8 cellular contexts compared by ENCODE assay signal in genomic region chr10:79938728-79939380, GRCh38. TPM values are rescaled to one million over a fixed set of nuclear protein-coding genes. Genes with fewer than 3 reads are reported as not detected.
DNase-seq lines count a peak whose midpoint lies in the region; ATAC-seq, FAIRE-seq and TF ChIP-seq lines count a peak whose summit lies in the region.

No MANE protein-coding gene starts in this region.

- intact Hi-C loops in IMR-90 (cut with micrococcal nuclease), result no loop called here
- intact Hi-C loops in kidney (cut with DNase I), result no loop called here

- peaks cover 3% of the 10 kb centered on the region for H3K27me3 Mint-ChIP-seq in chondrocyte (ENCODE audit: low read depth)

- H3K79me1 ChIP-seq in IMR-90 (ENCODE audit: low read depth in 1 of 2, low read length in 2 of 2), result no peaks in the 10 kb centered on the region

- TF ChIP-seq POLR2A in IMR-90 (IDR thresholded peaks at IDR 0.05; ENCODE audit: low read depth, low read length), result no peak

- ATAC-seq in GM19452 (IDR thresholded peaks at IDR 0.05; ENCODE audit: unreplicated experiment) (peak; percentile 75), IMR-90 (ENCODE audit: low read depth) (no peak)

- H3K27me3 ChIP-seq in IMR-90 (ENCODE audit: control insufficient read depth, insufficient read depth, low read length), result peaks cover 25% of the 10 kb centered on the region

- no peaks in the 10 kb centered on the region for H3K9me1 ChIP-seq in IMR-90 (ENCODE audit: insufficient read depth, low read length)

- H4K20me1 ChIP-seq in IMR-90 (ENCODE audit: insufficient read depth, low read length), result no peaks in the 10 kb centered on the region

- H3K27ac ChIP-seq in IMR-90 (ENCODE audit: insufficient read depth, low read length), result no peak overlapping the region
- H3K27ac ChIP-seq in kidney (ENCODE audit: low read depth in 2 of 2, low read length in 2 of 2), result no peak overlapping the region

- H3K9ac ChIP-seq in IMR-90 (ENCODE audit: low read depth, low read length), result no peak overlapping the region
- no peak overlapping the region for H3K9ac ChIP-seq in kidney (ENCODE audit: low read length in 2 of 2)

- WGBS in IMR-90 (ENCODE audit: extremely low coverage in 2 of 2, insufficient read length in 1 of 2), 2 experiments, result 81% methylated on average over 2 of the region's 6 CpGs; no CpG with 5 or more reads in 1 of the 2 experiments

- TF ChIP-seq RAD21 in IMR-90 (IDR thresholded peaks at IDR 0.05; ENCODE audit: low read length), result no peak

- no peak overlapping the region for H3K4me3 Mint-ChIP-seq in chondrocyte (ENCODE audit: unreplicated experiment)

- H3K4me1 ChIP-seq in IMR-90 (ENCODE audit: control insufficient read depth, insufficient read depth, low read length), result no peaks in the 10 kb centered on the region
- H3K4me1 ChIP-seq in kidney (ENCODE audit: control insufficient read depth in 1 of 2, insufficient read depth in 1 of 2, low read depth in 1 of 2, low read length in 2 of 2), result no peaks in the 10 kb centered on the region

- H2BK120ac ChIP-seq in IMR-90 (ENCODE audit: low read depth, low read length), result no peak overlapping the region

- CTCF ChIA-PET in IMR-90 (lab: Yijun Ruan, JAX), result no interaction called here

- no peak overlapping the region for H4K91ac ChIP-seq in IMR-90 (ENCODE audit: insufficient read depth, low read depth, low read length)

- H3K56ac ChIP-seq in IMR-90 (ENCODE audit: extremely low read depth, insufficient read depth, low read length), result no peak overlapping the region

- H3K36me3 Mint-ChIP-seq in chondrocyte (ENCODE audit: low read depth), result no peaks in the 10 kb centered on the region

- no peak overlapping the region for H2AK9ac ChIP-seq in IMR-90 (replicated peaks; ENCODE audit: low read depth, low read length, poor library complexity)

- peak; percentile 1 for DNase-seq in AG08396 (ENCODE audit: low spot score)
- no peak for DNase-seq in IMR-90
- peak; percentile 78 for DNase-seq in germinal center (ENCODE audit: low spot score)
- DNase-seq in NCI-H526 (lab: John Stamatoyannopoulos, UW), result no peak
- DNase-seq in kidney, result no peak
- no peak for DNase-seq in EL
- no peak for DNase-seq in chondrocyte (ENCODE audit: low spot score)

- no peak overlapping the region for H4K8ac ChIP-seq in IMR-90 (ENCODE audit: low read depth in 2 of 2, low read length in 2 of 2)

- POLR2A ChIA-PET in IMR-90 (lab: Charles Lee; ENCODE audit: unreplicated experiment), result no interaction called here

- no peak overlapping the region for H2BK20ac ChIP-seq in IMR-90 (ENCODE audit: low read depth, low read length)

- H2BK5ac ChIP-seq in IMR-90 (ENCODE audit: low read depth, low read length, poor library complexity, severe bottlenecking), result no peak overlapping the region

- H4K5ac ChIP-seq in IMR-90 (ENCODE audit: low read depth, low read length), result no peak overlapping the region

- no peak overlapping the region for H3K14ac ChIP-seq in IMR-90 (replicated peaks; ENCODE audit: low read depth, low read length)

- H3K23ac ChIP-seq in IMR-90 (ENCODE audit: low read depth, low read length), result no peak overlapping the region

- dilution Hi-C loops in IMR-90 (cut with HindIII; ENCODE audit: low sequenced_read_pairs, unreplicated experiment), result no loop called here

- no peak overlapping the region for H3K4ac ChIP-seq in IMR-90 (ENCODE audit: low read depth, low read length)

- H3K4me3 ChIP-seq in IMR-90 (ENCODE audit: insufficient read depth, low read depth, low read length), result no peak overlapping the region
- H3K4me3 ChIP-seq in kidney (ENCODE audit: low read length in 2 of 2), result no peak overlapping the region

- no peaks in the 10 kb centered on the region for H3K9me3 ChIP-seq in IMR-90 (ENCODE audit: control insufficient read depth, insufficient read depth, low read length)
- H3K9me3 ChIP-seq in kidney (ENCODE audit: control insufficient read depth in 1 of 2, low read length in 2 of 2), result no peaks in the 10 kb centered on the region

- TF ChIP-seq CTCF in IMR-90 (conservative IDR thresholded peaks at IDR 0.05; ENCODE audit: low read depth, low read length) (no peak), kidney (IDR thresholded peaks at IDR 0.05; ENCODE audit: borderline replicate concordance, extremely low read depth, insufficient read depth) (no peak), chondrocyte (IDR thresholded peaks at IDR 0.05) (no peak)

- no TSS peak for BruUV-seq in IMR-90 (replicated peaks; lab: Mats Ljungman, UMichigan)

- no peak for FAIRE-seq in kidney (lab: Jason Lieb, UNC)

- H3K27ac Mint-ChIP-seq in chondrocyte (ENCODE audit: unreplicated experiment), result no peak overlapping the region

- H2BK15ac ChIP-seq in IMR-90 (ENCODE audit: low read depth, low read length), result no peak overlapping the region

- no peak overlapping the region for H2AK5ac ChIP-seq in IMR-90 (ENCODE audit: low read depth, low read length)

- in situ Hi-C loops in IMR-90 (cut with MboI; ENCODE audit: low sequenced_read_pairs), result loop anchor here (10.0 kb wide), 1 partner anchor 326 kb away; no protein-coding TSS in a partner anchor

- H3K36me3 ChIP-seq in IMR-90 (ENCODE audit: control insufficient read depth, insufficient read depth, low read length) (no peaks in the 10 kb centered on the region), kidney (ENCODE audit: control insufficient read depth in 1 of 2, insufficient read depth in 2 of 2, low read length in 2 of 2) (no peaks in the 10 kb centered on the region)

- H2AFZ ChIP-seq in IMR-90 (replicated peaks; ENCODE audit: low read length, poor library complexity), result peak overlapping the region; percentile 47

- H3K4me1 Mint-ChIP-seq in chondrocyte (ENCODE audit: low read depth), result no peaks in the 10 kb centered on the region

- no peak overlapping the region for H3K18ac ChIP-seq in IMR-90 (ENCODE audit: low read depth, low read length)

- no peaks in the 10 kb centered on the region for H3K9me3 Mint-ChIP-seq in chondrocyte (ENCODE audit: low read depth)

- H3K4me2 ChIP-seq in IMR-90 (ENCODE audit: low read depth, low read length), result no peak overlapping the region

TF ChIP-seq in IMR-90, 13 proteins besides CTCF, POLR2A, EP300 and RAD21:
- TF ChIP-seq USF2 (IDR thresholded peaks at IDR 0.05; ENCODE audit: low read depth, low read length), result no peak
- TF ChIP-seq FOS (IDR thresholded peaks at IDR 0.05; ENCODE audit: low read depth, low read length), result no peak
- no peak for TF ChIP-seq SMC3 (IDR thresholded peaks at IDR 0.05; ENCODE audit: low read depth, low read length)
- TF ChIP-seq BHLHE40 (IDR thresholded peaks at IDR 0.05; ENCODE audit: low read depth, low read length), result no peak
- TF ChIP-seq NFE2L2 (IDR thresholded peaks at IDR 0.05; ENCODE audit: low read depth, low read length), result no peak
- no peak for TF ChIP-seq RCOR1 (IDR thresholded peaks at IDR 0.05; ENCODE audit: insufficient replicate concordance, low read length)
- TF ChIP-seq CEBPB (IDR thresholded peaks at IDR 0.05; ENCODE audit: low read depth, low read length), result no peak
- no peak for TF ChIP-seq MAZ (IDR thresholded peaks at IDR 0.05; ENCODE audit: borderline replicate concordance, low read depth, low read length)
- TF ChIP-seq ELK1 (IDR thresholded peaks at IDR 0.05; ENCODE audit: borderline replicate concordance, low read depth, low read length), result no peak
TF ChIP-seq in IMR-90: peak in this region for 0.

RNA-seq across cellular contexts. Expression of gene SFTPD, which starts 10.1 kb away (rescaled TPM):
- total RNA-seq in IMR-90 (2012; rRNA removed) (not detected in 2 replicates), kidney (1.7 TPM), chondrocyte (0.64 to 1.6 TPM (median 0.65 TPM) in 3 replicates)
- polyA plus RNA-seq in IMR-90 (2012; rRNA removed) (not detected in 2 replicates), kidney (ENCODE audit: insufficient read depth, low read depth, low replicate concordance) (1.7 TPM)
- polyA plus RNA-seq in IMR-90 (2012; cell fraction: cytosol; rRNA removed), result not detected in 2 replicates
- not detected in 2 replicates for polyA plus RNA-seq in IMR-90 (2012; cell fraction: nucleus; rRNA removed; ENCODE audit: low replicate concordance)

Comparison
In these comparisons a context has a peak if more than half of its experiments do, and no peak if none do; other contexts are left out.
1. DNase-seq: peak in AG08396 (single experiment) and germinal center (single experiment); none in IMR-90 (single experiment), NCI-H526 (0 of 2), kidney (single experiment), EL (single experiment) and chondrocyte (single experiment).